ENCODE assay signal across 8 cellular contexts in genomic region chr9:16870606-16871357, GRCh38. TPM values are rescaled to one million over a fixed set of nuclear protein-coding genes. Genes with fewer than 3 reads are reported as not detected.
DNase-seq lines count a peak whose midpoint lies in the region; ATAC-seq and TF ChIP-seq lines count a peak whose summit lies in the region.

A gene with protein sequence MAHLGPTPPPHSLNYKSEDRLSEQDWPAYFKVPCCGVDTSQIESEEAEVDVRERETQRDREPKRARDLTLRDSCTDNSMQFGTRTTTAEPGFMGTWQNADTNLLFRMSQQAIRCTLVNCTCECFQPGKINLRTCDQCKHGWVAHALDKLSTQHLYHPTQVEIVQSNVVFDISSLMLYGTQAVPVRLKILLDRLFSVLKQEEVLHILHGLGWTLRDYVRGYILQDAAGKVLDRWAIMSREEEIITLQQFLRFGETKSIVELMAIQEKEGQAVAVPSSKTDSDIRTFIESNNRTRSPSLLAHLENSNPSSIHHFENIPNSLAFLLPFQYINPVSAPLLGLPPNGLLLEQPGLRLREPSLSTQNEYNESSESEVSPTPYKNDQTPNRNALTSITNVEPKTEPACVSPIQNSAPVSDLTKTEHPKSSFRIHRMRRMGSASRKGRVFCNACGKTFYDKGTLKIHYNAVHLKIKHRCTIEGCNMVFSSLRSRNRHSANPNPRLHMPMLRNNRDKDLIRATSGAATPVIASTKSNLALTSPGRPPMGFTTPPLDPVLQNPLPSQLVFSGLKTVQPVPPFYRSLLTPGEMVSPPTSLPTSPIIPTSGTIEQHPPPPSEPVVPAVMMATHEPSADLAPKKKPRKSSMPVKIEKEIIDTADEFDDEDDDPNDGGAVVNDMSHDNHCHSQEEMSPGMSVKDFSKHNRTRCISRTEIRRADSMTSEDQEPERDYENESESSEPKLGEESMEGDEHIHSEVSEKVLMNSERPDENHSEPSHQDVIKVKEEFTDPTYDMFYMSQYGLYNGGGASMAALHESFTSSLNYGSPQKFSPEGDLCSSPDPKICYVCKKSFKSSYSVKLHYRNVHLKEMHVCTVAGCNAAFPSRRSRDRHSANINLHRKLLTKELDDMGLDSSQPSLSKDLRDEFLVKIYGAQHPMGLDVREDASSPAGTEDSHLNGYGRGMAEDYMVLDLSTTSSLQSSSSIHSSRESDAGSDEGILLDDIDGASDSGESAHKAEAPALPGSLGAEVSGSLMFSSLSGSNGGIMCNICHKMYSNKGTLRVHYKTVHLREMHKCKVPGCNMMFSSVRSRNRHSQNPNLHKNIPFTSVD (minus strand): TSS chr9:16870670. CDS start chr9:16870648, 22 bp downstream.

- TF ChIP-seq CTCF in Caco-2 (IDR thresholded peaks at IDR 0.05; ENCODE audit: insufficient read depth in 1 of 2, low read depth in 1 of 2, low read length in 1 of 2, severe bottlenecking in 1 of 2, unreplicated experiment in 1 of 2) (no peak), adrenal gland (IDR thresholded peaks at IDR 0.05) (no peak), hepatocyte (IDR thresholded peaks at IDR 0.05; ENCODE audit: poor library complexity) (peak; percentile 12), prostate gland (IDR thresholded peaks at IDR 0.05) (no peak)

- WGBS in adrenal gland, 4 donors = 1 to 4% (median 1%) methylated on average over 19 to 60 of the region's 60 CpGs
- WGBS in hepatocyte (ENCODE audit: low lambda C conversion rate, missing lambda C conversion rate) = under 1% methylated on average over 25 of the region's 60 CpGs
- WGBS in prostate gland = 2% methylated on average over 59 of the region's 60 CpGs

- H3K4me3 ChIP-seq in Caco-2 (ENCODE audit: low read depth, low read length) (peak within 1 kb of the TSS; percentile 26), adrenal gland (peak within 1 kb of the TSS in 3 of 4 donors; percentile 7 to 87 (median 75)), hepatocyte (peak within 1 kb of the TSS; percentile 74), prostate gland (peak within 1 kb of the TSS; percentile 52 to 54)

- CTCF ChIA-PET in Caco-2 (lab: Charles Lee) = no interaction called here

- H3K27me3 ChIP-seq in Caco-2 (replicated peaks; ENCODE audit: control insufficient read depth, insufficient read depth, low read length) (no peaks in the 10 kb centered on the region), adrenal gland (no peaks in the 10 kb centered on the region), hepatocyte (peaks cover 10% of the 10 kb centered on the region), prostate gland (replicated peaks; ENCODE audit: insufficient read depth) (no peaks in the 10 kb centered on the region)

- no peak for ATAC-seq in HG03354 (IDR thresholded peaks at IDR 0.05; ENCODE audit: poor library complexity, severe bottlenecking, unreplicated experiment)

- H4K20me1 ChIP-seq in hepatocyte (ENCODE audit: insufficient read depth, poor library complexity, severe bottlenecking) = no peaks in the 10 kb centered on the region

- peak within 1 kb of the TSS; percentile 77 for H2AFZ ChIP-seq in hepatocyte

- peaks cover 20% of the 10 kb centered on the region for H3K79me2 ChIP-seq in hepatocyte

- no peaks in the 10 kb centered on the region for H3K36me3 ChIP-seq in Caco-2 (ENCODE audit: control insufficient read depth, insufficient read depth, low read length)
- no peaks in the 10 kb centered on the region for H3K36me3 ChIP-seq in adrenal gland (replicated peaks in 1 of 2)
- H3K36me3 ChIP-seq in hepatocyte (replicated peaks; ENCODE audit: insufficient read depth, low read depth) = no peaks in the 10 kb centered on the region
- no peaks in the 10 kb centered on the region for H3K36me3 ChIP-seq in prostate gland

- POLR2A ChIA-PET in Caco-2 (lab: Charles Lee) = interaction anchor here (0.6 kb wide), 1 partner anchor 23 kb away, joined by 9 read pairs; no protein-coding TSS in a partner anchor

- peak within 1 kb of the TSS; percentile 97 for H3K4me2 ChIP-seq in hepatocyte

- in situ Hi-C loops in KBM-7 (cut with MboI; ENCODE audit: low pct_unique_long_range_greater_than_20kb, low sequenced_read_pairs) = no loop called here

- intact Hi-C loops in Caco-2 (cut with micrococcal nuclease; ENCODE audit: unreplicated experiment) = no loop called here
- intact Hi-C loops in adrenal gland (cut with DNase I) = no loop called here
- intact Hi-C loops in prostate gland (cut with DNase I) = loop anchor here (5.0 kb wide), 1 partner anchor 678 kb away; no protein-coding TSS in a partner anchor

- DNase-seq in Caco-2 = peak in 1 of 2 experiments; percentile 12
- DNase-seq in KBM-7 = peak; percentile 54
- DNase-seq in adrenal gland = peak in 6 of 7 donors; percentile 28 to 48 (median 31)
- DNase-seq in hepatocyte (ENCODE audit: low spot score) = peak; percentile 81
- DNase-seq in prostate gland (ENCODE audit: low spot score) = peak; percentile 14
- DNase-seq in T-helper 9 cell = no peak
- DNase-seq in GM19238 (ENCODE audit: insufficient read length, low spot score) = no peak

- no peaks in the 10 kb centered on the region for H3K4me1 Mint-ChIP-seq in Caco-2 (ENCODE audit: low read depth, unreplicated experiment)

- peak within 1 kb of the TSS; percentile 73 for H3K4me3 Mint-ChIP-seq in Caco-2 (ENCODE audit: unreplicated experiment)

- H3K27ac Mint-ChIP-seq in Caco-2 (ENCODE audit: unreplicated experiment) = no peak within 1 kb of the TSS

- no peaks in the 10 kb centered on the region for H3K9me3 ChIP-seq in Caco-2
- no peaks in the 10 kb centered on the region for H3K9me3 ChIP-seq in adrenal gland (replicated peaks in 1 of 3)
- no peaks in the 10 kb centered on the region for H3K9me3 ChIP-seq in hepatocyte (ENCODE audit: low read depth)
- H3K9me3 ChIP-seq in prostate gland = no peaks in the 10 kb centered on the region

- no TSS peak for BruUV-seq in Caco-2 (replicated peaks; lab: Mats Ljungman, UMichigan)

- no peaks in the 10 kb centered on the region for H3K9me3 Mint-ChIP-seq in Caco-2 (ENCODE audit: unreplicated experiment)

- no peaks in the 10 kb centered on the region for H3K9me2 ChIP-seq in hepatocyte (replicated peaks; ENCODE audit: insufficient read depth)

- TF ChIP-seq POLR2A in adrenal gland (IDR thresholded peaks at IDR 0.05) = peak in 1 of 2 donors; percentile 5
- TF ChIP-seq POLR2A in prostate gland (IDR thresholded peaks at IDR 0.05) = no peak

- peaks cover 10% of the 10 kb centered on the region for H3K27me3 Mint-ChIP-seq in Caco-2 (ENCODE audit: insufficient read depth, unreplicated experiment)

- H3K4me1 ChIP-seq in Caco-2 (peaks cover 6% of the 10 kb centered on the region; the same call in 1 of the 2 replicates), adrenal gland (replicated peaks in 1 of 2) (peaks cover 4 to 7% of the 10 kb centered on the region in 2 donors), hepatocyte (ENCODE audit: insufficient read depth) (peaks cover 5% of the 10 kb centered on the region), prostate gland (replicated peaks) (no peaks in the 10 kb centered on the region)

- H3K27ac ChIP-seq in adrenal gland (peak within 1 kb of the TSS; percentile 46 to 92 (median 76)), hepatocyte (peak within 1 kb of the TSS; percentile 91), prostate gland (peak within 1 kb of the TSS; percentile 75 to 86)

- no peaks in the 10 kb centered on the region for H3K36me3 Mint-ChIP-seq in Caco-2 (ENCODE audit: insufficient read depth, unreplicated experiment)

RNA-seq across cellular contexts. Expression of the gene that starts here (rescaled TPM):
- total RNA-seq in Caco-2 (2022) (0.12 and 0.20 TPM in 2 replicates), adrenal gland (10 to 100 TPM in 1 of 8 donors, 1 to 10 TPM in 7; 3.8 to 11.1 (median 6.0) TPM), hepatocyte (16.5 and 20.7 TPM in 2 replicates), prostate gland (10 to 100 TPM in 1 of 2 donors, 1 to 10 TPM in 1; 4.9 to 37.2 TPM)
- polyA plus RNA-seq in adrenal gland (1 to 10 TPM; 1.1 to 2.1 (median 1.4) TPM), hepatocyte (19.3 and 25.3 TPM in 2 replicates)

Comparison
In these comparisons a context has a peak if more than half of its experiments do, and no peak if none do; other contexts are left out.
1. DNase-seq: peak in KBM-7 (single experiment), adrenal gland (6 of 7), hepatocyte (single experiment) and prostate gland (single experiment); none in T-helper 9 cell (single experiment) and GM19238 (single experiment).
2. Peak in every context shown above with its lines, with median percentiles within 50 percentile points of each other: H3K4me3 ChIP-seq and H3K27ac ChIP-seq.